In genomic region chr9:130743644-130744043, GRCh38 we compare ENCODE assay signal across 1 cellular context.
TF ChIP-seq lines count a peak whose summit lies in the region.

No MANE protein-coding gene starts in this region.

TF ChIP-seq in WTC11, 78 proteins besides CTCF, POLR2A, EP300 and RAD21 (continued from another document):
- TF ChIP-seq HMGXB4 (CRISPR knock-in tag; IDR thresholded peaks at IDR 0.05) (no peak), PRRX2 (CRISPR knock-in tag; IDR thresholded peaks at IDR 0.05) (no peak), ZNF416 (CRISPR knock-in tag; IDR thresholded peaks at IDR 0.05) (no peak), AFF4 (CRISPR knock-in tag; IDR thresholded peaks at IDR 0.05; ENCODE audit: borderline replicate concordance) (no peak), ZNF232 (CRISPR knock-in tag; IDR thresholded peaks at IDR 0.05) (no peak), CDX4 (CRISPR knock-in tag; IDR thresholded peaks at IDR 0.05; ENCODE audit: borderline replicate concordance) (no peak)
- TF ChIP-seq, protein P1, sequence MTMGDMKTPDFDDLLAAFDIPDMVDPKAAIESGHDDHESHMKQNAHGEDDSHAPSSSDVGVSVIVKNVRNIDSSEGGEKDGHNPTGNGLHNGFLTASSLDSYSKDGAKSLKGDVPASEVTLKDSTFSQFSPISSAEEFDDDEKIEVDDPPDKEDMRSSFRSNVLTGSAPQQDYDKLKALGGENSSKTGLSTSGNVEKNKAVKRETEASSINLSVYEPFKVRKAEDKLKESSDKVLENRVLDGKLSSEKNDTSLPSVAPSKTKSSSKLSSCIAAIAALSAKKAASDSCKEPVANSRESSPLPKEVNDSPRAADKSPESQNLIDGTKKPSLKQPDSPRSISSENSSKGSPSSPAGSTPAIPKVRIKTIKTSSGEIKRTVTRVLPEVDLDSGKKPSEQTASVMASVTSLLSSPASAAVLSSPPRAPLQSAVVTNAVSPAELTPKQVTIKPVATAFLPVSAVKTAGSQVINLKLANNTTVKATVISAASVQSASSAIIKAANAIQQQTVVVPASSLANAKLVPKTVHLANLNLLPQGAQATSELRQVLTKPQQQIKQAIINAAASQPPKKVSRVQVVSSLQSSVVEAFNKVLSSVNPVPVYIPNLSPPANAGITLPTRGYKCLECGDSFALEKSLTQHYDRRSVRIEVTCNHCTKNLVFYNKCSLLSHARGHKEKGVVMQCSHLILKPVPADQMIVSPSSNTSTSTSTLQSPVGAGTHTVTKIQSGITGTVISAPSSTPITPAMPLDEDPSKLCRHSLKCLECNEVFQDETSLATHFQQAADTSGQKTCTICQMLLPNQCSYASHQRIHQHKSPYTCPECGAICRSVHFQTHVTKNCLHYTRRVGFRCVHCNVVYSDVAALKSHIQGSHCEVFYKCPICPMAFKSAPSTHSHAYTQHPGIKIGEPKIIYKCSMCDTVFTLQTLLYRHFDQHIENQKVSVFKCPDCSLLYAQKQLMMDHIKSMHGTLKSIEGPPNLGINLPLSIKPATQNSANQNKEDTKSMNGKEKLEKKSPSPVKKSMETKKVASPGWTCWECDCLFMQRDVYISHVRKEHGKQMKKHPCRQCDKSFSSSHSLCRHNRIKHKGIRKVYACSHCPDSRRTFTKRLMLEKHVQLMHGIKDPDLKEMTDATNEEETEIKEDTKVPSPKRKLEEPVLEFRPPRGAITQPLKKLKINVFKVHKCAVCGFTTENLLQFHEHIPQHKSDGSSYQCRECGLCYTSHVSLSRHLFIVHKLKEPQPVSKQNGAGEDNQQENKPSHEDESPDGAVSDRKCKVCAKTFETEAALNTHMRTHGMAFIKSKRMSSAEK (CRISPR knock-in tag; IDR thresholded peaks at IDR 0.05; ENCODE audit: borderline replicate concordance), result no peak
